In genomic region chr4:77029757-77030156, GRCh38 we compare ENCODE assay signal across 7 cellular contexts. TPM values are rescaled to one million over a fixed set of nuclear protein-coding genes. Genes with fewer than 3 reads are reported as not detected.
DNase-seq lines count a peak whose midpoint lies in the region; ATAC-seq, FAIRE-seq and TF ChIP-seq lines count a peak whose summit lies in the region.
"Not testable (repeated sequence)": the region's sequence is repeated elsewhere in the genome, so short reads cannot be mapped to it uniquely, and the experiment has no call there.

No MANE protein-coding gene starts in this region.

- H4K20me1 ChIP-seq in PC-3 (ENCODE audit: low read length), result not testable (repeated sequence)

- peak; percentile 60 for FAIRE-seq in colon (lab: Jason Lieb, UNC)

- H3K9me3 ChIP-seq in CD4-positive, CD25-positive, alpha-beta regulatory T cell (ENCODE audit: control insufficient read depth in 2 of 2, low read length in 2 of 2); PC-3 (ENCODE audit: low read length): not testable (repeated sequence)

- H3K9me2 ChIP-seq in PC-3 (replicated peaks; ENCODE audit: low read length), result not testable (repeated sequence)

- TF ChIP-seq CTCF in HFFc6 (IDR thresholded peaks at IDR 0.05), result peak; percentile 54
- TF ChIP-seq CTCF in PC-3 (conservative IDR thresholded peaks at IDR 0.05; ENCODE audit: low read depth, low read length), result 0 out of 2 replicates have a peak, but pooled peaks have one; percentile 10
- peak; percentile 20; the same call in 1 of the 2 replicates for TF ChIP-seq CTCF in VCaP (conservative IDR thresholded peaks at IDR 0.05)
- TF ChIP-seq CTCF in foreskin keratinocyte (conservative IDR thresholded peaks at IDR 0.05), result peak; percentile 3
- peak; percentile 30 for TF ChIP-seq CTCF in neural crest cell (conservative IDR thresholded peaks at IDR 0.05)

- not testable (repeated sequence) for ATAC-seq in CD4-positive, CD25-positive, alpha-beta regulatory T cell (ENCODE audit: low read depth in 2 of 2); PC-3; foreskin keratinocyte

- not testable (repeated sequence) for H3K9me3 Mint-ChIP-seq in CD4-positive, CD25-positive, alpha-beta regulatory T cell; HFFc6; neural crest cell

- H3K27me3 Mint-ChIP-seq in CD4-positive, CD25-positive, alpha-beta regulatory T cell; neural crest cell (ENCODE audit: low read depth): not testable (repeated sequence)
- peaks cover 29% of the 10 kb centered on the region for H3K27me3 Mint-ChIP-seq in HFFc6 (ENCODE audit: insufficient read depth)

- not testable (repeated sequence) for H3F3A ChIP-seq in PC-3 (ENCODE audit: low read length, unreplicated experiment)

- peaks cover 22% of the 10 kb centered on the region for H3K36me3 Mint-ChIP-seq in CD4-positive, CD25-positive, alpha-beta regulatory T cell
- peaks cover 76% of the 10 kb centered on the region for H3K36me3 Mint-ChIP-seq in HFFc6 (ENCODE audit: low read depth)
- H3K36me3 Mint-ChIP-seq in neural crest cell (ENCODE audit: low read depth), result peaks cover 32% of the 10 kb centered on the region

- BruUV-seq in PC-3 (replicated peaks; lab: Mats Ljungman, UMichigan), result not testable (repeated sequence)

- CTCF ChIA-PET in PC-3 (lab: Charles Lee), result not testable (repeated sequence)

- not testable (repeated sequence) for H3K4me3 ChIP-seq in CD4-positive, CD25-positive, alpha-beta regulatory T cell (ENCODE audit: low read depth, low read length); PC-3 (ENCODE audit: low read length)

- H3K36me3 ChIP-seq in CD4-positive, CD25-positive, alpha-beta regulatory T cell (ENCODE audit: control insufficient read depth, insufficient read depth, low read length); PC-3 (ENCODE audit: low read depth, low read length): not testable (repeated sequence)

- H3K27ac Mint-ChIP-seq in CD4-positive, CD25-positive, alpha-beta regulatory T cell, result peak overlapping the region in 2 of 3 donors; percentile 2 to 8
- 0 out of 2 replicates have a peak overlapping the region, but pooled peaks have one; percentile 16 for H3K27ac Mint-ChIP-seq in HFFc6
- H3K27ac Mint-ChIP-seq in neural crest cell (ENCODE audit: unreplicated experiment), result not testable (repeated sequence)

- not testable (repeated sequence) for H3K4me2 ChIP-seq in PC-3 (ENCODE audit: low read length)

- H3K4me1 Mint-ChIP-seq in CD4-positive, CD25-positive, alpha-beta regulatory T cell, result peaks cover 22 to 56% (median 36%) of the 10 kb centered on the region in 4 donors
- peaks cover 69% of the 10 kb centered on the region for H3K4me1 Mint-ChIP-seq in HFFc6 (ENCODE audit: low read depth)
- H3K4me1 Mint-ChIP-seq in neural crest cell, result not testable (repeated sequence)

- H3K27me3 ChIP-seq in CD4-positive, CD25-positive, alpha-beta regulatory T cell (ENCODE audit: control insufficient read depth, insufficient read depth, low read length); PC-3 (ENCODE audit: low read length); foreskin keratinocyte: not testable (repeated sequence)

- peaks cover 31% of the 10 kb centered on the region for H3K4me1 ChIP-seq in CD4-positive, CD25-positive, alpha-beta regulatory T cell (ENCODE audit: control insufficient read depth, insufficient read depth, low read length, poor library complexity, severe bottlenecking)
- H3K4me1 ChIP-seq in PC-3 (ENCODE audit: insufficient read depth, low read length); foreskin keratinocyte: not testable (repeated sequence)

- H3K79me2 ChIP-seq in PC-3 (ENCODE audit: low read length), result not testable (repeated sequence)

- not testable (repeated sequence) for H3K27ac ChIP-seq in CD4-positive, CD25-positive, alpha-beta regulatory T cell (ENCODE audit: insufficient read depth, low read length, poor library complexity, severe bottlenecking); PC-3 (ENCODE audit: low read length); VCaP; foreskin keratinocyte

- not testable (repeated sequence) for H3K4me3 Mint-ChIP-seq in CD4-positive, CD25-positive, alpha-beta regulatory T cell; HFFc6; neural crest cell

- intact Hi-C loops in PC-3 (cut with micrococcal nuclease), result not testable (repeated sequence)

- H3K9ac ChIP-seq in PC-3 (ENCODE audit: low read length), result not testable (repeated sequence)

- POLR2A ChIA-PET in PC-3 (lab: Charles Lee; ENCODE audit: unreplicated experiment), result not testable (repeated sequence)

- not testable (repeated sequence) for H2AFZ ChIP-seq in PC-3 (ENCODE audit: low read length)

- not testable (repeated sequence) for DNase-seq in CD4-positive, CD25-positive, alpha-beta regulatory T cell; HFFc6; PC-3; foreskin keratinocyte; neural crest cell (ENCODE audit: low read depth, low spot score)

RNA-seq across cellular contexts. Expression of gene CCNI, which starts 46.0 kb away (rescaled TPM):
- total RNA-seq in CD4-positive, CD25-positive, alpha-beta regulatory T cell, result 359 TPM
- polyA plus RNA-seq in CD4-positive, CD25-positive, alpha-beta regulatory T cell, result 100 to 1,000 TPM; 400 to 431 (median 408) TPM
- total RNA-seq in HFFc6 (2021; fragmentation: NEBNext Ultra II Directional; extraction: Animal tissue kit (Norgen Biotek cat#: 25700)), result 100 to 1,000 TPM; 132 to 210 (median 179) TPM
- total RNA-seq in PC-3 (2014; rRNA removed) (60.1 and 73.5 TPM in 2 replicates), foreskin keratinocyte (325 and 343 TPM in 2 replicates), neural crest cell (396 and 405 TPM in 2 replicates)
- polyA plus RNA-seq in foreskin keratinocyte, result 169 and 201 TPM in 2 replicates

Comparison
In these comparisons a context has a peak if more than half of its experiments do, and no peak if none do; other contexts are left out.
1. CTCF ChIP-seq: peak in every context shown above with its lines; median percentile 54 in HFFc6; 30 in neural crest cell; 20 in VCaP; 10 in PC-3; 3 in foreskin keratinocyte.